11 cellular contexts compared by ENCODE assay signal in genomic region chr18:8507361-8507760, GRCh38.
A peak's percentile ranks its signal among the peaks of the same experiment; 100 is the strongest.
DNase-seq lines count a peak whose midpoint lies in the region; TF ChIP-seq lines count a peak whose summit lies in the region.
"Had no signal": no experiment of that assay in that cellular context is flagged by ENCODE, and none has a peak within 500 bp of the region (broad histone marks: within the 10 kb centered on the region; RNA-seq: fewer than 3 reads in every experiment).

No MANE protein-coding gene starts in this region.

- H3K27ac ChIP-seq in AG04450 (ENCODE audit: low read depth, low read length) (no peak overlapping the region), ascending aorta (no peak overlapping the region), prostate gland (no peak overlapping the region)
- H3K27ac ChIP-seq: pancreas, uterus had no signal

- H3K36me3 ChIP-seq in ascending aorta = no peaks in the 10 kb centered on the region
- no peaks in the 10 kb centered on the region for H3K36me3 ChIP-seq in prostate gland
- H3K36me3 ChIP-seq: pancreas, uterus had no signal

- H3K4me1 ChIP-seq in ascending aorta (no peaks in the 10 kb centered on the region), prostate gland (replicated peaks) (no peaks in the 10 kb centered on the region)
- H3K4me1 ChIP-seq: pancreas, uterus had no signal

- CTCF ChIA-PET in AG04450 (lab: Charles Lee) = interaction anchor here (0.6 kb wide), 1 partner anchor 26 kb away, joined by 3 read pairs; no protein-coding TSS in a partner anchor

- POLR2A ChIA-PET in AG04450 (lab: Yijun Ruan, JAX) = no interaction called here

- H3K27me3 ChIP-seq in AG04450 (ENCODE audit: control insufficient read depth, insufficient read depth, low read length) (no peaks in the 10 kb centered on the region), ascending aorta (no peaks in the 10 kb centered on the region), prostate gland (replicated peaks; ENCODE audit: insufficient read depth) (no peaks in the 10 kb centered on the region)
- H3K27me3 ChIP-seq: pancreas, uterus had no signal

- WGBS in prostate gland = 31% methylated on average over 5 of the region's 5 CpGs

- TF ChIP-seq POLR2A in prostate gland (IDR thresholded peaks at IDR 0.05) = no peak

- TF ChIP-seq CTCF in AG04450 (IDR thresholded peaks at IDR 0.05; ENCODE audit: low read depth, low read length) = peak; percentile 27; the same call in 1 of the 2 replicates
- TF ChIP-seq CTCF in GM12864 (IDR thresholded peaks at IDR 0.05; ENCODE audit: low read depth, low read length, missing control alignments) = peak; percentile 48
- peak; percentile 53 for TF ChIP-seq CTCF in fibroblast of the aortic adventitia (IDR thresholded peaks at IDR 0.05; ENCODE audit: insufficient read depth, low read length)
- TF ChIP-seq CTCF in ascending aorta (IDR thresholded peaks at IDR 0.05) = no peak
- TF ChIP-seq CTCF in prostate gland (IDR thresholded peaks at IDR 0.05) = no peak

- H3K9me3 ChIP-seq in AG04450 (ENCODE audit: control insufficient read depth, insufficient read depth, low read length) = no peaks in the 10 kb centered on the region
- no peaks in the 10 kb centered on the region for H3K9me3 ChIP-seq in ascending aorta
- H3K9me3 ChIP-seq in prostate gland = no peaks in the 10 kb centered on the region
- H3K9me3 ChIP-seq: pancreas, uterus had no signal

- intact Hi-C loops in ascending aorta (cut with DNase I) = no loop called here
- intact Hi-C loops in prostate gland (cut with DNase I) = no loop called here

- no peak for DNase-seq in AG04450 (ENCODE audit: low read depth, low spot score)
- no peak for DNase-seq in GM12864 (ENCODE audit: low read depth)
- DNase-seq in RPMI7951 (ENCODE audit: low read depth) = peak; percentile 10
- DNase-seq in fibroblast of the aortic adventitia (ENCODE audit: low read depth) = peak; percentile 54
- DNase-seq in ascending aorta (ENCODE audit: low spot score in 2 of 2) = no peak
- DNase-seq in stimulated activated CD8-positive, alpha-beta memory T cell treated with anti-CD3 and anti-CD28 coated beads, Interleukin-4, amount 100 ng/mL, for 48 hours = no peak
- no peak for DNase-seq in GM19240 (ENCODE audit: insufficient read length, low spot score)
- DNase-seq in prostate gland (ENCODE audit: low spot score) = no peak
- DNase-seq: NCI-H510A, pancreas, uterus had no signal

- H3K4me3 ChIP-seq in AG04450 (ENCODE audit: low read depth, low read length) (no peak overlapping the region), GM12864 (ENCODE audit: low read depth, low read length) (no peak overlapping the region), fibroblast of the aortic adventitia (ENCODE audit: low read depth, low read length) (no peak overlapping the region), ascending aorta (no peak overlapping the region), prostate gland (no peak overlapping the region)
- H3K4me3 ChIP-seq: pancreas, uterus had no signal

Comparison
In these comparisons a context has a peak if more than half of its experiments do, and no peak if none do; other contexts are left out.
1. DNase-seq: peak in RPMI7951 (single experiment) and fibroblast of the aortic adventitia (single experiment); none in AG04450 (single experiment), GM12864 (single experiment), ascending aorta (0 of 2), stimulated activated CD8-positive, alpha-beta memory T cell treated with anti-CD3 and anti-CD28 coated beads, Interleukin-4, amount 100 ng/mL, for 48 hours (single experiment), GM19240 (single experiment) and prostate gland (single experiment).
2. CTCF ChIP-seq: peak in AG04450 (single experiment), GM12864 (single experiment) and fibroblast of the aortic adventitia (single experiment); none in ascending aorta (0 of 3) and prostate gland (0 of 4).